ENCODE assay signal across 28 cellular contexts in genomic region chr12:100069795-100070194, GRCh38.
"Had no signal": no experiment of that assay in that cellular context is flagged by ENCODE, and none has a peak within 500 bp of the region (broad histone marks: within the 10 kb centered on the region; RNA-seq: fewer than 3 reads in every experiment).

No MANE protein-coding gene starts in this region.

- DNase-seq: activated CD4-positive, alpha-beta memory T cell treated with anti-CD3 and anti-CD28 coated beads, Interleukin-2, amount 10 ng/mL, durations not matched to agents 7 days and 5 days; activated CD4-positive, alpha-beta T cell treated with anti-CD3 and anti-CD28 coated beads for 1 hour; activated CD4-positive, alpha-beta T cell treated with anti-CD3 and anti-CD28 coated beads for 4 hours; activated CD4-positive, alpha-beta T cell treated with anti-CD3 and anti-CD28 coated beads, Interleukin-2, amount 10 ng/mL, durations not matched to agents 7 days and 5 days; activated CD4-positive, alpha-beta T cell treated with anti-CD3 and anti-CD28 coated beads, Interleukin-2, amount 50 U/mL, for 4 hours; activated CD4-positive, CD25-positive, alpha-beta regulatory T cell; activated CD8-positive, alpha-beta memory T cell treated with anti-CD3 and anti-CD28 coated beads, Interleukin-2, amount 50 U/mL, for 48 hours; activated effector memory CD4-positive, alpha-beta T cell treated with Interleukin-2 at 50 U/mL for 16 hours; activated gamma-delta T cell treated with Interleukin-2 at 50 U/mL for 16 hours; activated naive CD4-positive, alpha-beta T cell treated with anti-CD3 and anti-CD28 coated beads, Interleukin-2, amount 50 U/mL, for 16 hours; activated naive CD4-positive, alpha-beta T cell treated with Interleukin-2 at 50 U/mL for 16 hours; activated T-cell treated with anti-CD3 and anti-CD28 coated beads for 4 hours; activated T-cell treated with anti-CD3 and anti-CD28 coated beads, Interleukin-2, amount 50 U/mL, for 24 hours; amniotic stem cell; anterior cingulate cortex; brain microvascular endothelial cell; dorsolateral prefrontal cortex; effector memory CD4-positive, alpha-beta T cell; erythroblast; foreskin fibroblast; head of caudate nucleus; T-helper 2 cell had no signal

- H3K27ac Mint-ChIP-seq: activated CD4-positive, alpha-beta memory T cell treated with anti-CD3 and anti-CD28 coated beads, Interleukin-2, amount 10 ng/mL, durations not matched to agents 7 days and 5 days; activated CD4-positive, alpha-beta T cell treated with anti-CD3 and anti-CD28 coated beads, Interleukin-2, amount 10 ng/mL, durations not matched to agents 7 days and 5 days; activated naive CD8-positive, alpha-beta T cell; activated T-cell treated with anti-CD3 and anti-CD28 coated beads, Interleukin-2, amount 50 U/mL, for 24 hours; activated T-helper 17 cell treated with anti-CD3 and anti-CD28 coated beads, Interleukin-2, amount 50 U/mL, for 72 hours; dendritic cell treated with granulocyte-macrophage colony-stimulating factor and Interleukin-4, amounts not matched to agents 40 ng/mL and 50 ng/mL, for 4 days had no signal

- H3K4me3 ChIP-seq: coronary artery, dorsolateral prefrontal cortex, esophagus muscularis mucosa had no signal

- H3K4me3 Mint-ChIP-seq: activated CD4-positive, alpha-beta memory T cell treated with anti-CD3 and anti-CD28 coated beads, Interleukin-2, amount 10 ng/mL, durations not matched to agents 7 days and 5 days; activated CD4-positive, alpha-beta T cell treated with anti-CD3 and anti-CD28 coated beads, Interleukin-2, amount 10 ng/mL, durations not matched to agents 7 days and 5 days; activated naive CD8-positive, alpha-beta T cell; activated T-cell treated with anti-CD3 and anti-CD28 coated beads, Interleukin-2, amount 50 U/mL, for 24 hours; activated T-helper 17 cell treated with anti-CD3 and anti-CD28 coated beads, Interleukin-2, amount 50 U/mL, for 72 hours; central memory CD8-positive, alpha-beta T cell; dendritic cell treated with granulocyte-macrophage colony-stimulating factor and Interleukin-4, amounts not matched to agents 40 ng/mL and 50 ng/mL, for 4 days had no signal

- H3K27me3 Mint-ChIP-seq: activated CD4-positive, alpha-beta memory T cell treated with anti-CD3 and anti-CD28 coated beads, Interleukin-2, amount 10 ng/mL, durations not matched to agents 7 days and 5 days; activated CD4-positive, alpha-beta T cell treated with anti-CD3 and anti-CD28 coated beads, Interleukin-2, amount 10 ng/mL, durations not matched to agents 7 days and 5 days; activated naive CD8-positive, alpha-beta T cell; activated T-cell treated with anti-CD3 and anti-CD28 coated beads, Interleukin-2, amount 50 U/mL, for 24 hours; activated T-helper 17 cell treated with anti-CD3 and anti-CD28 coated beads, Interleukin-2, amount 50 U/mL, for 72 hours; central memory CD8-positive, alpha-beta T cell; dendritic cell treated with granulocyte-macrophage colony-stimulating factor and Interleukin-4, amounts not matched to agents 40 ng/mL and 50 ng/mL, for 4 days had no signal

- H3K4me1 ChIP-seq: esophagus muscularis mucosa had no signal

- ATAC-seq: activated T-helper 17 cell treated with anti-CD3 and anti-CD28 coated beads, Interleukin-2, amount 50 U/mL, for 72 hours had no signal

- H3K27ac ChIP-seq: brain microvascular endothelial cell, coronary artery, dorsolateral prefrontal cortex, esophagus muscularis mucosa had no signal

- H3K4me1 Mint-ChIP-seq: activated CD4-positive, alpha-beta T cell treated with anti-CD3 and anti-CD28 coated beads, Interleukin-2, amount 10 ng/mL, durations not matched to agents 7 days and 5 days; activated T-helper 17 cell treated with anti-CD3 and anti-CD28 coated beads, Interleukin-2, amount 50 U/mL, for 72 hours; central memory CD8-positive, alpha-beta T cell had no signal

- H3K27me3 ChIP-seq: brain microvascular endothelial cell, dorsolateral prefrontal cortex, esophagus muscularis mucosa had no signal
